Comparison of ENCODE assay signal across 13 cellular contexts in genomic region chr20:9500121-9500911, GRCh38. TPM values are rescaled to one million over a fixed set of nuclear protein-coding genes. Genes with fewer than 3 reads are reported as not detected.
DNase-seq lines count a peak whose midpoint lies in the region; ATAC-seq and TF ChIP-seq lines count a peak whose summit lies in the region.
"Had no signal": no experiment of that assay in that cellular context is flagged by ENCODE, and none has a peak within 500 bp of the region (broad histone marks: within the 10 kb centered on the region; RNA-seq: fewer than 3 reads in every experiment).

No MANE protein-coding gene starts in this region.

- no peaks in the 10 kb centered on the region for H3K27me3 Mint-ChIP-seq in activated CD4-positive, alpha-beta memory T cell treated with anti-CD3 and anti-CD28 coated beads for 36 hours

- H3K4me1 ChIP-seq in BLaER1 treated with 17β-estradiol and CSF1 and Interleukin-3, amounts not matched to agents 10 nM and 100 nM = peaks cover 10 to 45% (median 24%) of the 10 kb centered on the region in 10 experiments; a peak in 18 of 20 replicates

- H3K27ac ChIP-seq in BLaER1 treated with 17β-estradiol and CSF1 and Interleukin-3, amounts not matched to agents 10 nM and 100 nM = no peak overlapping the region
- no peak overlapping the region for H3K27ac ChIP-seq in coronary artery
- H3K27ac ChIP-seq: esophagus muscularis mucosa had no signal

- H3K9me3 Mint-ChIP-seq in activated CD4-positive, alpha-beta memory T cell treated with anti-CD3 and anti-CD28 coated beads for 36 hours = peaks cover 6% of the 10 kb centered on the region
- H3K9me3 Mint-ChIP-seq: activated T-helper 2 cell treated with anti-CD3 and anti-CD28 coated beads, Interferon-gamma antibody, Interleukin-2, Interleukin-4, amounts not matched to agents 10 μg/mL and 5 μg/mL and 100 μg/mL, durations not matched to agents 14 hours and 24 hours and 36 hours; nephron progenitor cell had no signal

- no peaks in the 10 kb centered on the region for H3K4me1 Mint-ChIP-seq in activated CD4-positive, alpha-beta memory T cell treated with anti-CD3 and anti-CD28 coated beads for 36 hours (ENCODE audit: low read depth)
- H3K4me1 Mint-ChIP-seq: nephron progenitor cell had no signal

- peak overlapping the region; percentile 18 to 81 (median 50); a peak in 19 of 22 replicates for H3K4me2 ChIP-seq in BLaER1 treated with 17β-estradiol and CSF1 and Interleukin-3, amounts not matched to agents 10 nM and 100 nM

- intact Hi-C loops in activated CD4-positive, alpha-beta memory T cell treated with anti-CD3 and anti-CD28 coated beads for 36 hours (cut with micrococcal nuclease) = no loop called here

- no peak overlapping the region for H3K4me3 ChIP-seq in BLaER1 treated with 17β-estradiol and CSF1 and Interleukin-3, amounts not matched to agents 10 nM and 100 nM
- H3K4me3 ChIP-seq in coronary artery = no peak overlapping the region
- H3K4me3 ChIP-seq: esophagus muscularis mucosa had no signal

- CTCF ChIA-PET in activated CD4-positive, alpha-beta memory T cell treated with anti-CD3 and anti-CD28 coated beads for 36 hours (lab: Charles Lee) = no interaction called here

- ATAC-seq in GM19468 (IDR thresholded peaks at IDR 0.05; ENCODE audit: extremely low read depth, unreplicated experiment) (peak; percentile 37), HG03460 (IDR thresholded peaks at IDR 0.05; ENCODE audit: unreplicated experiment) (peak; percentile 53)

- H3K36me3 ChIP-seq in BLaER1 treated with 17β-estradiol and CSF1 and Interleukin-3, amounts not matched to agents 10 nM and 100 nM = no peaks in the 10 kb centered on the region
- H3K36me3 ChIP-seq: esophagus muscularis mucosa had no signal

- no peak overlapping the region for H3K4me3 Mint-ChIP-seq in activated CD4-positive, alpha-beta memory T cell treated with anti-CD3 and anti-CD28 coated beads for 36 hours
- H3K4me3 Mint-ChIP-seq: nephron progenitor cell had no signal

- DNase-seq in coronary artery (ENCODE audit: low spot score) = no peak
- no peak for DNase-seq in NCI-H748 (lab: John Stamatoyannopoulos, UW; ENCODE audit: unreplicated experiment)
- no peak for DNase-seq in kidney tubule cell (ENCODE audit: low spot score)
- no peak for DNase-seq in SKM-1 treated with dmso at 0.1 percent for 144 hours (lab: John Stamatoyannopoulos, UW; ENCODE audit: unreplicated experiment)
- no peak for DNase-seq in activated CD4-positive, alpha-beta memory T cell treated with anti-CD3 and anti-CD28 coated beads for 36 hours
- DNase-seq: EL, nephron progenitor cell had no signal

- POLR2A ChIA-PET in activated CD4-positive, alpha-beta memory T cell treated with anti-CD3 and anti-CD28 coated beads for 36 hours (lab: Charles Lee) = no interaction called here

- H3K9me3 ChIP-seq in BLaER1 treated with 17β-estradiol and CSF1 and Interleukin-3, amounts not matched to agents 10 nM and 100 nM (replicated peaks in 1 of 11) = peaks cover 0 to 14% (median 0%) of the 10 kb centered on the region in 11 experiments; a peak in 4 of 22 replicates
- H3K9me3 ChIP-seq: esophagus muscularis mucosa had no signal

- H3K27ac Mint-ChIP-seq in activated CD4-positive, alpha-beta memory T cell treated with anti-CD3 and anti-CD28 coated beads for 36 hours = no peak overlapping the region
- H3K27ac Mint-ChIP-seq: activated T-helper 2 cell treated with anti-CD3 and anti-CD28 coated beads, Interferon-gamma antibody, Interleukin-2, Interleukin-4, amounts not matched to agents 10 μg/mL and 5 μg/mL and 100 μg/mL, durations not matched to agents 14 hours and 24 hours and 36 hours; nephron progenitor cell had no signal

- H3K27me3 ChIP-seq in BLaER1 treated with 17β-estradiol and CSF1 and Interleukin-3, amounts not matched to agents 10 nM and 100 nM = peaks cover under 1 to 8% (median 6%) of the 10 kb centered on the region in 11 experiments; a peak in 20 of 22 replicates

- no peaks in the 10 kb centered on the region for H3K36me3 Mint-ChIP-seq in activated CD4-positive, alpha-beta memory T cell treated with anti-CD3 and anti-CD28 coated beads for 36 hours

- H3K9ac ChIP-seq in BLaER1 treated with 17β-estradiol and CSF1 and Interleukin-3, amounts not matched to agents 10 nM and 100 nM = no peak overlapping the region

- peak; percentile 17 for TF ChIP-seq CTCF in coronary artery (IDR thresholded peaks at IDR 0.05)

- no peaks in the 10 kb centered on the region for H4K20me1 ChIP-seq in BLaER1 treated with 17β-estradiol and CSF1 and Interleukin-3, amounts not matched to agents 10 nM and 100 nM

RNA-seq across cellular contexts. Expression of gene LAMP5, which starts 14.1 kb away (rescaled TPM):
- total RNA-seq in activated CD4-positive, alpha-beta memory T cell treated with anti-CD3 and anti-CD28 coated beads for 36 hours = not detected
- total RNA-seq: activated T-helper 2 cell treated with anti-CD3 and anti-CD28 coated beads, Interferon-gamma antibody, Interleukin-2, Interleukin-4, amounts not matched to agents 10 μg/mL and 5 μg/mL and 100 μg/mL, durations not matched to agents 14 hours and 24 hours and 36 hours; bronchial epithelial cell had no signal
